8 cellular contexts compared by ENCODE assay signal in genomic region chr18:5890606-5891360, GRCh38. TPM values are rescaled to one million over a fixed set of nuclear protein-coding genes. Genes with fewer than 3 reads are reported as not detected.
DNase-seq lines count a peak whose midpoint lies in the region; ATAC-seq, FAIRE-seq and TF ChIP-seq lines count a peak whose summit lies in the region.

No MANE protein-coding gene starts in this region.

- RAD21 ChIA-PET in GM12878 (lab: Charles Lee; ENCODE audit: unreplicated experiment): no interaction called here

- SMC1A ChIA-PET in GM12878 (lab: Charles Lee; ENCODE audit: uncharacterized antibody, unreplicated experiment): no interaction called here

- H3K18ac ChIP-seq in IMR-90 (ENCODE audit: low read depth, low read length): no peak overlapping the region

- no peak overlapping the region for H2BK15ac ChIP-seq in IMR-90 (ENCODE audit: low read depth, low read length)

- no peak for FAIRE-seq in GM12878 (lab: Jason Lieb, UNC)

- BruUV-seq in IMR-90 (replicated peaks; lab: Mats Ljungman, UMichigan) (no TSS peak), GM12878 (replicated peaks; lab: Mats Ljungman, UMichigan) (no TSS peak), A673 (replicated peaks; lab: Mats Ljungman, UMichigan) (no TSS peak)

- in situ Hi-C loops in IMR-90 (cut with MboI; ENCODE audit: low sequenced_read_pairs): no loop called here
- in situ Hi-C loops in GM12878 (cut with MboI): no loop called here

- H3K4ac ChIP-seq in IMR-90 (ENCODE audit: low read depth, low read length): no peak overlapping the region

- H3K4me1 ChIP-seq in IMR-90 (ENCODE audit: control insufficient read depth, insufficient read depth, low read length) (peaks cover 7% of the 10 kb centered on the region; the same call in 1 of the 2 replicates), GM12878 (ENCODE audit: control insufficient read depth, insufficient read depth, low read length) (no peaks in the 10 kb centered on the region; the same call in 1 of the 2 replicates), A673 (ENCODE audit: insufficient read depth, low read length, poor library complexity, severe bottlenecking) (no peaks in the 10 kb centered on the region)

- TF ChIP-seq CTCF in GM10248 (IDR thresholded peaks at IDR 0.05; ENCODE audit: control extremely low read depth, extremely low read depth, low read depth, missing control alignments): peak; percentile 76
- TF ChIP-seq CTCF in IMR-90 (conservative IDR thresholded peaks at IDR 0.05; ENCODE audit: low read depth, low read length): peak; percentile 28
- TF ChIP-seq CTCF in GM12878 (IDR thresholded peaks at IDR 0.05 in 2 of 3, conservative IDR thresholded peaks at IDR 0.05 in 1 of 3; ENCODE audit: control insufficient read depth in 2 of 3, extremely low read depth in 1 of 3, insufficient read depth in 1 of 3, low read depth in 3 of 3, low read length in 3 of 3): peak; percentile 34 to 43 (median 38); a peak in 5 of 6 replicates
- TF ChIP-seq CTCF in A673 (conservative IDR thresholded peaks at IDR 0.05; ENCODE audit: low read depth, low read length): no peak

- TF ChIP-seq POLR2A in IMR-90 (IDR thresholded peaks at IDR 0.05; ENCODE audit: low read depth, low read length): no peak
- TF ChIP-seq POLR2A in GM12878 (IDR thresholded peaks at IDR 0.05; ENCODE audit: low read depth, low read length): no peak

- POLR2A ChIA-PET in GM10248 (lab: Yijun Ruan, JAX) (no interaction called here), IMR-90 (lab: Charles Lee; ENCODE audit: unreplicated experiment) (no interaction called here), GM12878 (lab: Charles Lee) (no interaction called here), A673 (lab: Charles Lee; ENCODE audit: low non-redundant PET) (no interaction called here)

- H2BK5ac ChIP-seq in IMR-90 (ENCODE audit: low read depth, low read length, poor library complexity, severe bottlenecking): no peak overlapping the region

- TF ChIP-seq RAD21 in IMR-90 (IDR thresholded peaks at IDR 0.05; ENCODE audit: low read length) (no peak), GM12878 (IDR thresholded peaks at IDR 0.05; ENCODE audit: insufficient read depth, low read depth, low read length) (0 out of 2 replicates have a peak, but pooled peaks have one; percentile 14)

- intact Hi-C loops in IMR-90 (cut with micrococcal nuclease) (loop anchor here (5.0 kb wide), 1 partner anchor 842 kb away; no protein-coding TSS in a partner anchor), GM12878 (cut with micrococcal nuclease; ENCODE audit: unreplicated experiment) (no loop called here), left colon (cut with DNase I, micrococcal nuclease) (no loop called here), A673 (cut with micrococcal nuclease; ENCODE audit: unreplicated experiment) (no loop called here)

- no peak overlapping the region for H3K27ac ChIP-seq in IMR-90 (ENCODE audit: insufficient read depth, low read length)
- no peak overlapping the region for H3K27ac ChIP-seq in GM12878 (ENCODE audit: control insufficient read depth, insufficient read depth)
- H3K27ac ChIP-seq in A673 (ENCODE audit: low read depth, low read length, poor library complexity, severe bottlenecking): no peak overlapping the region

- no peak overlapping the region for H3K56ac ChIP-seq in IMR-90 (ENCODE audit: extremely low read depth, insufficient read depth, low read length)

- whole genome bisulfite sequencing in IMR-90 (ENCODE audit: extremely low coverage in 2 of 2, insufficient read length in 1 of 2), 2 experiments: 17% methylated on average over 57 of the region's 108 CpGs; no CpG with 5 or more reads in 1 of the 2 experiments
- whole genome bisulfite sequencing in GM12878 (ENCODE audit: insufficient coverage, insufficient replicate concordance, low lambda C conversion rate, missing lambda C conversion rate): 11% methylated on average over 48 of the region's 108 CpGs

- H3K79me1 ChIP-seq in IMR-90 (ENCODE audit: low read depth in 1 of 2, low read length in 2 of 2): peaks cover 4 to 18% of the 10 kb centered on the region in 2 experiments; a peak in 3 of 4 replicates

- H2AK9ac ChIP-seq in IMR-90 (replicated peaks; ENCODE audit: low read depth, low read length, poor library complexity): no peak overlapping the region

- no peak overlapping the region for H2BK120ac ChIP-seq in IMR-90 (ENCODE audit: low read depth, low read length)

- no peak overlapping the region for H4K8ac ChIP-seq in IMR-90 (ENCODE audit: low read depth in 2 of 2, low read length in 2 of 2)

- no peak overlapping the region for H3K9ac ChIP-seq in IMR-90 (ENCODE audit: low read depth, low read length)
- H3K9ac ChIP-seq in GM12878 (ENCODE audit: control insufficient read depth, insufficient read depth, low read length): no peak overlapping the region

- H2BK20ac ChIP-seq in IMR-90 (ENCODE audit: low read depth, low read length): no peak overlapping the region

- H4K20me1 ChIP-seq in IMR-90 (ENCODE audit: insufficient read depth, low read length): peaks cover 5% of the 10 kb centered on the region; the same call in 1 of the 2 replicates
- H4K20me1 ChIP-seq in GM12878 (ENCODE audit: control insufficient read depth, insufficient read depth): no peaks in the 10 kb centered on the region

- H4K91ac ChIP-seq in IMR-90 (ENCODE audit: insufficient read depth, low read depth, low read length): no peak overlapping the region

- H3K79me2 ChIP-seq in GM12878 (ENCODE audit: control insufficient read depth, insufficient read depth, low read length): no peaks in the 10 kb centered on the region

- no peaks in the 10 kb centered on the region for H3K27me3 ChIP-seq in IMR-90 (ENCODE audit: control insufficient read depth, insufficient read depth, low read length)
- H3K27me3 ChIP-seq in GM12878 (replicated peaks in 1 of 2; ENCODE audit: control insufficient read depth in 2 of 2, insufficient read depth in 2 of 2, low read length in 1 of 2): peaks cover 11 to 27% of the 10 kb centered on the region in 2 experiments
- H3K27me3 ChIP-seq in A673 (replicated peaks; ENCODE audit: insufficient read depth, low read depth, low read length, poor library complexity): peaks cover 48% of the 10 kb centered on the region

- DNase-seq in GM10248 (ENCODE audit: extremely low spot score) (peak; percentile 82), IMR-90 (no peak), GM12878 (ENCODE audit: low read depth, low spot score) (no peak), left colon (peak in 1 of 2 donors; percentile 37), A673 (ENCODE audit: low spot score) (no peak), NCI-H2029 treated with DMSO at 0.1 percent for 48 hours (lab: John Stamatoyannopoulos, UW) (no peak)
- peak in 2 of 3 experiments; percentile 11 to 35 for DNase-seq in stimulated activated CD4-positive, alpha-beta T cell treated with anti-CD3 and anti-CD28 coated beads, TNF-alpha, amount 100 ng/mL, for 24 hours (ENCODE audit: low read depth in 3 of 3)

- H3K4me3 ChIP-seq in IMR-90 (ENCODE audit: insufficient read depth, low read depth, low read length) (peak overlapping the region; percentile 30; the same call in 1 of the 2 replicates), GM12878 (0 out of 2 replicates have a peak overlapping the region, but pooled peaks have one; percentile 50), A673 (ENCODE audit: low read depth, low read length, poor library complexity, severe bottlenecking) (no peak overlapping the region)

- no peak overlapping the region for H3K23ac ChIP-seq in IMR-90 (ENCODE audit: low read depth, low read length)

- CTCF ChIA-PET in GM10248 (lab: Yijun Ruan, JAX): interaction anchor here (0.8 to 7.9 kb wide), 29 partner anchors 11 to 1014 kb away, joined by 3 to 95 read pairs (median 3); no protein-coding TSS in a partner anchor
- CTCF ChIA-PET in IMR-90 (lab: Yijun Ruan, JAX): no interaction called here
- CTCF ChIA-PET in GM12878 (lab: Yijun Ruan, JAX): interaction anchor here (1.3 to 1.6 kb wide), 2 partner anchors 12 to 13 kb away, joined by 4 to 5 read pairs; no protein-coding TSS in a partner anchor
- CTCF ChIA-PET in A673 (lab: Charles Lee): no interaction called here

- H3K36me3 ChIP-seq in IMR-90 (ENCODE audit: control insufficient read depth, insufficient read depth, low read length) (peaks cover 10% of the 10 kb centered on the region), GM12878 (ENCODE audit: control insufficient read depth in 2 of 2, insufficient read depth in 2 of 2, low read length in 1 of 2) (no peaks in the 10 kb centered on the region), A673 (ENCODE audit: insufficient read depth, low read length, poor library complexity, severe bottlenecking) (no peaks in the 10 kb centered on the region)

- H2AFZ ChIP-seq in IMR-90 (replicated peaks; ENCODE audit: low read length, poor library complexity) (peak overlapping the region; percentile 58), GM12878 (ENCODE audit: control insufficient read depth, low read depth, low read length) (no peak overlapping the region; the same call in 1 of the 2 replicates)

- dilution Hi-C loops in IMR-90 (cut with HindIII; ENCODE audit: low sequenced_read_pairs, unreplicated experiment): no loop called here

- no peak overlapping the region for H2AK5ac ChIP-seq in IMR-90 (ENCODE audit: low read depth, low read length)

- ATAC-seq in GM21515 (IDR thresholded peaks at IDR 0.05; ENCODE audit: unreplicated experiment) (peak; percentile 79), IMR-90 (ENCODE audit: low read depth) (no peak), GM12878 (peak; percentile 91), left colon (peak; percentile 98)

- no peak overlapping the region for H4K5ac ChIP-seq in IMR-90 (ENCODE audit: low read depth, low read length)

- TF ChIP-seq EP300 in GM12878 (IDR thresholded peaks at IDR 0.05; ENCODE audit: borderline replicate concordance in 1 of 2, control insufficient read depth in 1 of 2, low read depth in 2 of 2, low read length in 2 of 2): no peak

- H3K14ac ChIP-seq in IMR-90 (replicated peaks; ENCODE audit: low read depth, low read length): no peak overlapping the region

- no peak overlapping the region for H3K4me2 ChIP-seq in IMR-90 (ENCODE audit: low read depth, low read length)
- H3K4me2 ChIP-seq in GM12878 (ENCODE audit: control insufficient read depth, insufficient read depth): peak overlapping the region; percentile 30

- 0 out of 2 replicates have a peak, but pooled peaks cover 2% of the 10 kb centered on the region for H3K9me1 ChIP-seq in IMR-90 (ENCODE audit: insufficient read depth, low read length)

- H3K9me3 ChIP-seq in IMR-90 (ENCODE audit: control insufficient read depth, insufficient read depth, low read length) (no peaks in the 10 kb centered on the region), GM12878 (replicated peaks; ENCODE audit: control insufficient read depth, insufficient read depth, low read length) (no peaks in the 10 kb centered on the region; the same call in 2 of the 3 replicates), A673 (ENCODE audit: low read depth, low read length, poor library complexity, severe bottlenecking) (no peaks in the 10 kb centered on the region)

RNA-seq across cellular contexts. Expression of gene TMEM200C, which starts 4.5 kb away (rescaled TPM):
- 1.4 and 1.7 TPM in 2 replicates for total RNA-seq in IMR-90 (2012; rRNA removed)
- polyA plus RNA-seq in IMR-90 (2012; rRNA removed): 2.5 and 3.5 TPM in 2 replicates
- 0.66 and 5.6 TPM in 2 replicates for polyA plus RNA-seq in IMR-90 (2012; cell fraction: cytosol; rRNA removed)
- polyA plus RNA-seq in IMR-90 (2012; cell fraction: nucleus; rRNA removed; ENCODE audit: low replicate concordance): 4.7 and 8.5 TPM in 2 replicates
- not detected in 2 replicates for total RNA-seq in GM12878 (2013; cell fraction: nucleolus; rRNA removed)
- total RNA-seq in GM12878 (2014; rRNA removed): not detected in 2 replicates
- total RNA-seq in GM12878 (2014; rRNA removed; fragmentation: Illumina TruSeq; extraction: Trizol): not detected in 2 replicates
- not detected in 2 replicates for total RNA-seq in GM12878 (2021)
- not detected for polyA plus RNA-seq in GM12878 (2011; ENCODE audit: low read depth)
- not detected in 2 replicates for polyA plus RNA-seq in GM12878 (2011; rRNA removed)
- not detected in 2 replicates for polyA plus RNA-seq in GM12878 (2011; cell fraction: cytosol; rRNA removed)
- not detected in 2 replicates for polyA plus RNA-seq in GM12878 (2011; cell fraction: nucleus; rRNA removed)
- not detected in 2 replicates for polyA plus RNA-seq in GM12878 (2012)
- polyA plus RNA-seq in GM12878 (2014; fragmentation: Illumina TruSeq; extraction: Trizol): not detected in 2 replicates
- polyA plus RNA-seq in GM12878 (2014; fragmentation: Nextera tagmentation; extraction: Ambion mirVana): not detected
- polyA plus RNA-seq in GM12878 (2014; rRNA removed): not detected in 2 replicates
- polyA plus RNA-seq in GM12878 (2016; fragmentation: Nextera tagmentation; extraction: Ambion mirVana): not detected
- polyA minus RNA-seq in GM12878 (2011; rRNA and poly(A)+ RNA removed): not detected in 2 replicates
- polyA minus RNA-seq in GM12878 (2011; cell fraction: cytosol; rRNA and poly(A)+ RNA removed): not detected in 2 replicates
- not detected in 2 replicates for polyA minus RNA-seq in GM12878 (2011; cell fraction: nucleus; rRNA and poly(A)+ RNA removed)
- total RNA-seq in left colon: under 1 TPM; 0.06 to 0.20 TPM
- not detected in 2 replicates for total RNA-seq in A673 (2021)

Comparison
In these comparisons a context has a peak if more than half of its experiments do, and no peak if none do; other contexts are left out.
1. DNase-seq: peak in GM10248 (single experiment) and stimulated activated CD4-positive, alpha-beta T cell treated with anti-CD3 and anti-CD28 coated beads, TNF-alpha, amount 100 ng/mL, for 24 hours (2 of 3); none in IMR-90 (single experiment), GM12878 (single experiment), A673 (single experiment) and NCI-H2029 treated with DMSO at 0.1 percent for 48 hours (single experiment).
2. CTCF ChIA-PET loops: an anchor here in GM10248 (0.8 to 7.9 kb wide) and GM12878 (1.3 to 1.6 kb wide); none called in IMR-90 and A673.